ENCODE assay signal across 11 cellular contexts in the genomic region with DNA sequence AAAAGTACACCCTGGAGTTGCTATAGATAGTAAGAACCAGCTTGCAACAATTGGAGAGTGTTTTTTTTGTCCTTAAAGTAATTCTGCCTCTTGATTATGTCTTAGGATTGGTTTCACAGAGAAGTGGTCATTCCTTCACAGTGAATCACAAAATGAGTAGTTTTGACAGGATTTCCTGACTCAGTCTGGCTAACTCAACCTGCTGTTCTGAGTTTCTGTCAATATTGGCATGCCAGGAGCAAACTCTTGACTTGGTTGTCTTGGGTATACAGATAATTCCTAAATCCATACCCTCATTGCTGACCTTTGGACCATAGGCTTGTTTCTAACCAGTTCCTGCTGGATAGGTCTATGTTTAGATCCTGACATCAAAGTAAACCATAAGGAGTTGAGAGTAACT. TPM values are rescaled to one million over a fixed set of nuclear protein-coding genes. Genes with fewer than 3 reads are reported as not detected.
DNase-seq lines count a peak whose midpoint lies in the region; ATAC-seq, FAIRE-seq and TF ChIP-seq lines count a peak whose summit lies in the region.
"Had no signal": no experiment of that assay in that cellular context is flagged by ENCODE, and none has a peak within 500 bp of the region (broad histone marks: within the 10 kb centered on the region; RNA-seq: fewer than 3 reads in every experiment).

No MANE protein-coding gene starts in this region.

- H3K4me1 ChIP-seq in HepG2 (ENCODE audit: insufficient read depth, low read length), result peaks cover 26% of the 10 kb centered on the region
- H3K4me1 ChIP-seq in neural progenitor cell, result peaks cover 4% of the 10 kb centered on the region
- H3K4me1 ChIP-seq: testis had no signal

- peak; percentile 71 for DNase-seq in A172 (ENCODE audit: low spot score)
- peak; percentile 12 for DNase-seq in HT-29 (ENCODE audit: low spot score)
- DNase-seq in brain microvascular endothelial cell, result peak; percentile 70
- peak; percentile 75 for DNase-seq in HepG2 (ENCODE audit: low spot score)
- no peak for DNase-seq in anterior cingulate cortex (lab: John Stamatoyannopoulos, UW)
- DNase-seq in neural progenitor cell (ENCODE audit: low spot score), result no peak
- DNase-seq: NCI-H2081, testis had no signal

- H4K20me1 ChIP-seq in HepG2 (ENCODE audit: insufficient read depth, low read length) (no peaks in the 10 kb centered on the region), neural progenitor cell (ENCODE audit: low read depth) (no peaks in the 10 kb centered on the region)

- no TSS peak for BruUV-seq in HepG2 (replicated peaks; lab: Mats Ljungman, UMichigan)

- peaks cover 2% of the 10 kb centered on the region for H3K27me3 Mint-ChIP-seq in neural progenitor cell (ENCODE audit: insufficient read depth, low read depth)

- no peak overlapping the region for H3K9ac ChIP-seq in HepG2 (ENCODE audit: insufficient read depth, low read depth, low read length)
- H3K9ac ChIP-seq in neural progenitor cell, result no peak overlapping the region

- ATAC-seq in HepG2 (peak; percentile 59; the same call in 2 of the 3 replicates), GM18861 (IDR thresholded peaks at IDR 0.05; ENCODE audit: unreplicated experiment) (no peak), GM21447 (IDR thresholded peaks at IDR 0.05; ENCODE audit: unreplicated experiment) (no peak)

- H3K4me3 ChIP-seq in brain microvascular endothelial cell (ENCODE audit: low read depth, low read length), result no peak overlapping the region
- no peak overlapping the region for H3K4me3 ChIP-seq in HepG2 (replicated peaks in 1 of 3; ENCODE audit: insufficient read depth in 1 of 3, low read depth in 2 of 3, low read length in 3 of 3)
- no peak overlapping the region for H3K4me3 ChIP-seq in neural progenitor cell
- H3K4me3 ChIP-seq: testis had no signal

- no peak for TF ChIP-seq RAD21 in HepG2 (CRISPR knock-in tag; IDR thresholded peaks at IDR 0.05)

- H3K4me2 ChIP-seq in HepG2 (ENCODE audit: low read depth, low read length) (no peak overlapping the region), neural progenitor cell (no peak overlapping the region)

- H3K36me3 ChIP-seq in brain microvascular endothelial cell (replicated peaks) (no peaks in the 10 kb centered on the region), HepG2 (replicated peaks in 1 of 2; ENCODE audit: control insufficient read depth in 1 of 2, insufficient read depth in 2 of 2, low read length in 2 of 2) (no peaks in the 10 kb centered on the region), neural progenitor cell (no peaks in the 10 kb centered on the region)

- no peaks in the 10 kb centered on the region for H3K36me3 Mint-ChIP-seq in neural progenitor cell

- no peaks in the 10 kb centered on the region for H3K27me3 ChIP-seq in brain microvascular endothelial cell (replicated peaks)
- no peaks in the 10 kb centered on the region for H3K27me3 ChIP-seq in HepG2 (ENCODE audit: control insufficient read depth in 1 of 2, insufficient read depth in 2 of 2, low read length in 2 of 2)
- H3K27me3 ChIP-seq in neural progenitor cell, result no peaks in the 10 kb centered on the region
- H3K27me3 ChIP-seq: testis had no signal

- H3K27ac Mint-ChIP-seq in neural progenitor cell, result no peak overlapping the region

- H3K4me1 Mint-ChIP-seq in neural progenitor cell, result no peaks in the 10 kb centered on the region

- TF ChIP-seq CTCF in brain microvascular endothelial cell (IDR thresholded peaks at IDR 0.05; ENCODE audit: low read depth, low read length, missing control alignments) (no peak), HepG2 (CRISPR knock-in tag; IDR thresholded peaks at IDR 0.05) (no peak), neural progenitor cell (IDR thresholded peaks at IDR 0.05) (no peak)

- peak; percentile 42 for FAIRE-seq in HepG2 (lab: Jason Lieb, UNC)

- no peak overlapping the region for H3K4me3 Mint-ChIP-seq in neural progenitor cell

- H3K79me2 ChIP-seq in HepG2 (ENCODE audit: insufficient read depth, low read length) (peaks cover 2% of the 10 kb centered on the region), neural progenitor cell (ENCODE audit: low read depth) (peaks cover 5% of the 10 kb centered on the region)

- no peak overlapping the region for H2AFZ ChIP-seq in HepG2 (ENCODE audit: low read length)
- H2AFZ ChIP-seq in neural progenitor cell (replicated peaks), result no peak overlapping the region

- peaks cover 7% of the 10 kb centered on the region for H3F3A ChIP-seq in neural progenitor cell (ENCODE audit: low read depth)

- no peaks in the 10 kb centered on the region for H3K9me3 Mint-ChIP-seq in neural progenitor cell

- H3K9me3 ChIP-seq in HepG2 (ENCODE audit: low read length), result no peaks in the 10 kb centered on the region
- no peaks in the 10 kb centered on the region for H3K9me3 ChIP-seq in neural progenitor cell (ENCODE audit: low read depth)
- H3K9me3 ChIP-seq: testis had no signal

- POLR2A ChIA-PET in HepG2 (lab: Yijun Ruan, JAX), result no interaction called here

- CTCF ChIA-PET in HepG2 (lab: Yijun Ruan, JAX; ENCODE audit: low intra/inter-chr PET ratio, low total read pairs), result no interaction called here

- in situ Hi-C loops in brain microvascular endothelial cell (cut with HindIII; ENCODE audit: low pct_ligation_motif_present, low sequenced_read_pairs), result no loop called here
- in situ Hi-C loops in HepG2 (cut with HindIII; ENCODE audit: extremely low pct_ligation_motif_present, low pct_unique_long_range_greater_than_20kb), result no loop called here

- TF ChIP-seq EP300 in HepG2 (IDR thresholded peaks at IDR 0.05; ENCODE audit: low read depth in 2 of 2, low read length in 2 of 2) (no peak), HepG2 (CRISPR knock-in tag; IDR thresholded peaks at IDR 0.05; ENCODE audit: borderline replicate concordance) (no peak)

- no peak for TF ChIP-seq POLR2A in HepG2 (IDR thresholded peaks at IDR 0.05; ENCODE audit: insufficient read depth in 1 of 2, low read depth in 2 of 2, low read length in 2 of 2)

- H3K27ac ChIP-seq in brain microvascular endothelial cell (peak overlapping the region; percentile 32), HepG2 (ENCODE audit: extremely low read length, insufficient read depth, low read length) (peak overlapping the region; percentile 34), neural progenitor cell (no peak overlapping the region)
- H3K27ac ChIP-seq: testis had no signal

- intact Hi-C loops in HepG2 (cut with micrococcal nuclease; ENCODE audit: unreplicated experiment), result no loop called here

TF ChIP-seq in HepG2, 621 proteins besides CTCF, POLR2A, EP300 and RAD21 (continues in another document):
- TF ChIP-seq FOXP1 (IDR thresholded peaks at IDR 0.05) (no peak), FOXP1 (CRISPR knock-in tag; IDR thresholded peaks at IDR 0.05) (peak; percentile 20; the same call in 1 of the 2 replicates), NCOA5 (CRISPR knock-in tag; IDR thresholded peaks at IDR 0.05) (no peak), FOXA1 (IDR thresholded peaks at IDR 0.05) (no peak), FOXA1 (CRISPR knock-in tag; IDR thresholded peaks at IDR 0.05) (peak; percentile 41; the same call in 1 of the 2 replicates), FOSL2 (CRISPR knock-in tag; IDR thresholded peaks at IDR 0.05) (peak; percentile 61; the same call in 1 of the 2 replicates)

RNA-seq across cellular contexts. Expression of a gene that starts 9.4 kb away (rescaled TPM):
- total RNA-seq in A172 (2014; rRNA removed; shearing (Covaris generic)), result 3.0 and 38.0 TPM in 2 replicates
- total RNA-seq in HT-29 (2014; rRNA removed; shearing (Covaris generic)), result 1.8 and 2.2 TPM in 2 replicates
- total RNA-seq in HepG2 (2016; rRNA removed; fragmentation: Illumina TruSeq; extraction: Trizol) (2.9 and 6.2 TPM in 2 replicates), neural progenitor cell (ENCODE audit: low replicate concordance) (12.7 and 25.7 TPM in 2 replicates)
- total RNA-seq in HepG2 (2016; cell fraction: cytosol; rRNA removed; fragmentation: Illumina TruSeq; extraction: Trizol; ENCODE audit: low read depth), result 5.3 and 6.2 TPM in 2 replicates
- total RNA-seq in HepG2 (2016; cell fraction: insoluble cytoplasmic fraction; rRNA removed; fragmentation: Illumina TruSeq; extraction: Trizol), result 3.6 and 5.2 TPM in 2 replicates
- 3.6 and 4.4 TPM in 2 replicates for total RNA-seq in HepG2 (2016; cell fraction: membrane; rRNA removed; fragmentation: Illumina TruSeq; extraction: Trizol)
- 6.8 and 11.0 TPM in 2 replicates for total RNA-seq in HepG2 (2016; cell fraction: nucleus; rRNA removed; fragmentation: Illumina TruSeq; extraction: Trizol)
- polyA plus RNA-seq in HepG2 (2011; rRNA removed), result 4.1 and 4.3 TPM in 2 replicates
- 2.2 and 2.9 TPM in 2 replicates for polyA plus RNA-seq in HepG2 (2011; cell fraction: cytosol; rRNA removed)
- 11.5 and 13.7 TPM in 2 replicates for polyA plus RNA-seq in HepG2 (2011; cell fraction: nucleus; rRNA removed)
- polyA plus RNA-seq in HepG2 (2012), result 2.1 and 2.5 TPM in 2 replicates
- polyA plus RNA-seq in HepG2 (2016; cell fraction: cytosol; fragmentation: Illumina TruSeq; extraction: Trizol; ENCODE audit: low read depth), result 0.06 and 0.24 TPM in 2 replicates
- 1.1 and 2.0 TPM in 2 replicates for polyA plus RNA-seq in HepG2 (2016; cell fraction: insoluble cytoplasmic fraction; fragmentation: Illumina TruSeq; extraction: Trizol; ENCODE audit: low read depth)
- 0.23 and 0.41 TPM in 2 replicates for polyA plus RNA-seq in HepG2 (2016; cell fraction: membrane; fragmentation: Illumina TruSeq; extraction: Trizol; ENCODE audit: low read depth)
- polyA plus RNA-seq in HepG2 (2016; cell fraction: nucleus; fragmentation: Illumina TruSeq; extraction: Trizol; ENCODE audit: insufficient read depth, low read depth), result 1.8 and 2.0 TPM in 2 replicates
- 19.9 and 26.0 TPM in 2 replicates for polyA minus RNA-seq in HepG2 (2011; rRNA and poly(A)+ RNA removed; ENCODE audit: low replicate concordance)
- polyA minus RNA-seq in HepG2 (2011; cell fraction: cytosol; rRNA and poly(A)+ RNA removed), result 7.2 and 9.9 TPM in 2 replicates
- polyA minus RNA-seq in HepG2 (2011; cell fraction: nucleus; rRNA and poly(A)+ RNA removed), result 42.9 and 59.2 TPM in 2 replicates
- total RNA-seq: T-helper 2 cell treated with Interferon-gamma antibody and Interleukin-4, amounts not matched to agents 100 ng/mL and 5 ng/mL, for 36 hours had no signal

Comparison
In these comparisons a context has a peak if more than half of its experiments do, and no peak if none do; other contexts are left out.
1. DNase-seq: peak in A172 (single experiment), HT-29 (single experiment), brain microvascular endothelial cell (single experiment) and HepG2 (single experiment); none in anterior cingulate cortex (0 of 58) and neural progenitor cell (single experiment).